Comparison of ENCODE assay signal across 9 cellular contexts in genomic region chr10:80491251-80492102, GRCh38. TPM values are rescaled to one million over a fixed set of nuclear protein-coding genes. Genes with fewer than 3 reads are reported as not detected.
A peak's percentile ranks its signal among the peaks of the same experiment; 100 is the strongest.
DNase-seq lines count a peak whose midpoint lies in the region; ATAC-seq and TF ChIP-seq lines count a peak whose summit lies in the region.
"Had no signal": no experiment of that assay in that cellular context is flagged by ENCODE, and none has a peak within 500 bp of the region (broad histone marks: within the 10 kb centered on the region; RNA-seq: fewer than 3 reads in every experiment).

No MANE protein-coding gene starts in this region.

- TF ChIP-seq CTCF in thyroid gland (IDR thresholded peaks at IDR 0.05): no peak

- H3K27me3 Mint-ChIP-seq in activated naive CD4-positive, alpha-beta T cell treated with anti-CD3 and anti-CD28 coated beads, Interleukin-2, amount 50 U/mL, for 24 hours: no peaks in the 10 kb centered on the region
- no peaks in the 10 kb centered on the region for H3K27me3 Mint-ChIP-seq in activated T-helper 1 cell treated with anti-CD3 and anti-CD28 coated beads, Interleukin-12 subunit alpha, Interleukin-12 subunit beta, Interleukin-2, Interleukin-4 antibody, amounts not matched to agents 30 ng/mL and 10 ng/mL and 1 ng/mL, durations not matched to agents 14 hours and 24 hours and 36 hours (ENCODE audit: insufficient read depth)

- no peaks in the 10 kb centered on the region for H3K9me3 ChIP-seq in thyroid gland

- DNase-seq in activated naive CD4-positive, alpha-beta T cell treated with anti-CD3 and anti-CD28 coated beads, Interleukin-2, amount 50 U/mL, for 16 hours: no peak
- DNase-seq in activated T-helper 1 cell treated with anti-CD3 and anti-CD28 coated beads, Interleukin-12 subunit alpha, Interleukin-12 subunit beta, Interleukin-2, Interleukin-4 antibody, amounts not matched to agents 30 ng/mL and 10 ng/mL and 1 ng/mL, durations not matched to agents 14 hours and 24 hours and 36 hours (ENCODE audit: low spot score): no peak
- DNase-seq in kidney glomerular epithelial cell (lab: John Stamatoyannopoulos, UW) (peak; percentile 36), thyroid gland (no peak), hepatic stellate cell (ENCODE audit: low spot score) (no peak), NK-92 (lab: John Stamatoyannopoulos, UW; ENCODE audit: unreplicated experiment) (no peak)
- DNase-seq: occipital lobe had no signal

- peaks cover 0 to 14% of the 10 kb centered on the region in 2 donors for H3K36me3 ChIP-seq in thyroid gland

- peaks cover 99% of the 10 kb centered on the region for H3K4me1 Mint-ChIP-seq in activated naive CD4-positive, alpha-beta T cell treated with anti-CD3 and anti-CD28 coated beads, Interleukin-2, amount 50 U/mL, for 24 hours
- peaks cover 94% of the 10 kb centered on the region for H3K4me1 Mint-ChIP-seq in activated T-helper 1 cell treated with anti-CD3 and anti-CD28 coated beads, Interleukin-12 subunit alpha, Interleukin-12 subunit beta, Interleukin-2, Interleukin-4 antibody, amounts not matched to agents 30 ng/mL and 10 ng/mL and 1 ng/mL, durations not matched to agents 14 hours and 24 hours and 36 hours (ENCODE audit: low read depth)

- H3K4me3 Mint-ChIP-seq in activated naive CD4-positive, alpha-beta T cell treated with anti-CD3 and anti-CD28 coated beads, Interleukin-2, amount 50 U/mL, for 24 hours: no peak overlapping the region
- no peak overlapping the region for H3K4me3 Mint-ChIP-seq in activated T-helper 1 cell treated with anti-CD3 and anti-CD28 coated beads, Interleukin-12 subunit alpha, Interleukin-12 subunit beta, Interleukin-2, Interleukin-4 antibody, amounts not matched to agents 30 ng/mL and 10 ng/mL and 1 ng/mL, durations not matched to agents 14 hours and 24 hours and 36 hours

- H3K4me1 ChIP-seq in thyroid gland: peaks cover 56 to 74% of the 10 kb centered on the region in 2 donors

- peak overlapping the region; percentile 36 for H3K27ac Mint-ChIP-seq in activated naive CD4-positive, alpha-beta T cell treated with anti-CD3 and anti-CD28 coated beads, Interleukin-2, amount 50 U/mL, for 24 hours
- peak overlapping the region; percentile 41 for H3K27ac Mint-ChIP-seq in activated T-helper 1 cell treated with anti-CD3 and anti-CD28 coated beads, Interleukin-12 subunit alpha, Interleukin-12 subunit beta, Interleukin-2, Interleukin-4 antibody, amounts not matched to agents 30 ng/mL and 10 ng/mL and 1 ng/mL, durations not matched to agents 14 hours and 24 hours and 36 hours

- WGBS in thyroid gland, 2 donors: 67 to 77% methylated on average over 7 of the region's 7 CpGs

- peaks cover 10% of the 10 kb centered on the region for H3K9me3 Mint-ChIP-seq in activated naive CD4-positive, alpha-beta T cell treated with anti-CD3 and anti-CD28 coated beads, Interleukin-2, amount 50 U/mL, for 24 hours
- H3K9me3 Mint-ChIP-seq in activated T-helper 1 cell treated with anti-CD3 and anti-CD28 coated beads, Interleukin-12 subunit alpha, Interleukin-12 subunit beta, Interleukin-2, Interleukin-4 antibody, amounts not matched to agents 30 ng/mL and 10 ng/mL and 1 ng/mL, durations not matched to agents 14 hours and 24 hours and 36 hours: peaks cover 4% of the 10 kb centered on the region

- intact Hi-C loops in activated T-helper 1 cell treated with anti-CD3 and anti-CD28 coated beads, Interleukin-12 subunit alpha, Interleukin-12 subunit beta, Interleukin-2, Interleukin-4 antibody, amounts not matched to agents 30 ng/mL and 10 ng/mL and 1 ng/mL, durations not matched to agents 14 hours and 24 hours and 36 hours (cut with micrococcal nuclease): loop anchor here (10.0 kb wide), 1 partner anchor 287 kb away; the partner anchor contains the start of gene ANXA11
- intact Hi-C loops in thyroid gland (cut with DNase I): no loop called here

- no peak for ATAC-seq in GM18870 (IDR thresholded peaks at IDR 0.05; ENCODE audit: unreplicated experiment)

- no peak for TF ChIP-seq POLR2A in thyroid gland (IDR thresholded peaks at IDR 0.05)

- H3K27me3 ChIP-seq in thyroid gland: no peaks in the 10 kb centered on the region

- peaks cover 26% of the 10 kb centered on the region for H3K36me3 Mint-ChIP-seq in activated naive CD4-positive, alpha-beta T cell treated with anti-CD3 and anti-CD28 coated beads, Interleukin-2, amount 50 U/mL, for 24 hours
- peaks cover 44% of the 10 kb centered on the region for H3K36me3 Mint-ChIP-seq in activated T-helper 1 cell treated with anti-CD3 and anti-CD28 coated beads, Interleukin-12 subunit alpha, Interleukin-12 subunit beta, Interleukin-2, Interleukin-4 antibody, amounts not matched to agents 30 ng/mL and 10 ng/mL and 1 ng/mL, durations not matched to agents 14 hours and 24 hours and 36 hours (ENCODE audit: low read depth)

- H3K27ac ChIP-seq in thyroid gland: peak overlapping the region; percentile 8 to 69 (median 65)

- no peak overlapping the region for H3K4me3 ChIP-seq in thyroid gland (replicated peaks in 1 of 3)

RNA-seq across cellular contexts. Expression of gene TSPAN14, which starts 37.4 kb away (rescaled TPM):
- total RNA-seq in activated T-helper 1 cell treated with anti-CD3 and anti-CD28 coated beads, Interleukin-12 subunit alpha, Interleukin-12 subunit beta, Interleukin-2, Interleukin-4 antibody, amounts not matched to agents 30 ng/mL and 10 ng/mL and 1 ng/mL, durations not matched to agents 14 hours and 24 hours and 36 hours: 75.4 and 81.9 TPM in 2 replicates
- 10 to 100 TPM; 61.6 to 83.4 (median 77.9) TPM for total RNA-seq in thyroid gland

RNA-seq across cellular contexts. Expression of gene SH2D4B, which starts 46.2 kb away (rescaled TPM):
- 0.18 and 0.20 TPM in 2 replicates for total RNA-seq in activated T-helper 1 cell treated with anti-CD3 and anti-CD28 coated beads, Interleukin-12 subunit alpha, Interleukin-12 subunit beta, Interleukin-2, Interleukin-4 antibody, amounts not matched to agents 30 ng/mL and 10 ng/mL and 1 ng/mL, durations not matched to agents 14 hours and 24 hours and 36 hours
- 1 to 10 TPM in 2 of 4 donors, not detected in 2; 1.1 to 1.6 TPM for total RNA-seq in thyroid gland
